ENCODE assay signal across 8 cellular contexts in the genomic region with DNA sequence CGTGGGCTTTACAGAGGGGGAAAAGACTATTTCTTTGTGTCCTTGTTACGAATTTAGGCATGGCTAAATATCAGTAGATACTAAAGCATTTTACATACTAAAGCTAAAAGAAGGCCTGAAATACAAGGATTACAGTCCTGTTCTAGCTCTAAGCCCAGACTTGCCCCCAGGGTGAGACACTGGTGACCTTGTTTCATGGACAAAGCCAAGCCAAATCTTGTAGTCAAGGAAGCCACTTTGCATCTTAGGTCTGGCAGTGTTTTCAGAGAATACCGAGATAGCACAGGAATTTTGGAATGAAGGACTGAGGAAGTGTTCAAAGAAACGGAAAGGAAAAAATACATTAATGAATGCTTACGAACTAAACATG. TPM values are rescaled to one million over a fixed set of nuclear protein-coding genes. Genes with fewer than 3 reads are reported as not detected.
A peak's percentile ranks its signal among the peaks of the same experiment; 100 is the strongest.
DNase-seq lines count a peak whose midpoint lies in the region; ATAC-seq and TF ChIP-seq lines count a peak whose summit lies in the region.

No MANE protein-coding gene starts in this region.

- H3K4me3 ChIP-seq in CD8-positive, alpha-beta T cell (ENCODE audit: low read depth, low read length): peak overlapping the region; percentile 96
- H3K4me3 ChIP-seq in OCI-LY3 (ENCODE audit: low read length) (peak overlapping the region; percentile 87), endocrine pancreas (ENCODE audit: control insufficient read depth, insufficient read depth, low read length) (peak overlapping the region; percentile 65), neuron (ENCODE audit: low read length) (peak overlapping the region; percentile 82)

- H3K9me3 ChIP-seq in CD8-positive, alpha-beta T cell (ENCODE audit: low read length): no peaks in the 10 kb centered on the region
- H3K9me3 ChIP-seq in OCI-LY3 (ENCODE audit: insufficient read depth, low read length): no peaks in the 10 kb centered on the region
- H3K9me3 ChIP-seq in endocrine pancreas (ENCODE audit: control insufficient read depth, low read length): no peaks in the 10 kb centered on the region
- H3K9me3 ChIP-seq in neuron (ENCODE audit: low read length): no peaks in the 10 kb centered on the region

- peaks cover 38% of the 10 kb centered on the region for H3K4me1 ChIP-seq in CD8-positive, alpha-beta T cell (ENCODE audit: insufficient read depth, low read length)
- H3K4me1 ChIP-seq in OCI-LY3 (ENCODE audit: low read length) (peaks cover 27% of the 10 kb centered on the region), endocrine pancreas (ENCODE audit: control insufficient read depth, insufficient read depth, low read length) (peaks cover 20% of the 10 kb centered on the region), neuron (ENCODE audit: insufficient read depth, low read length) (peaks cover 25% of the 10 kb centered on the region)

- H3K27me3 ChIP-seq in CD8-positive, alpha-beta T cell (ENCODE audit: insufficient read depth, low read length): no peaks in the 10 kb centered on the region
- H3K27me3 ChIP-seq in OCI-LY3 (ENCODE audit: low read depth, low read length) (no peaks in the 10 kb centered on the region), endocrine pancreas (ENCODE audit: control insufficient read depth, insufficient read depth, low read length) (no peaks in the 10 kb centered on the region), neuron (ENCODE audit: insufficient read depth, low read length) (no peaks in the 10 kb centered on the region)

- peak overlapping the region; percentile 67 for H2AFZ ChIP-seq in OCI-LY3 (ENCODE audit: low read depth, low read length)
- peak overlapping the region; percentile 75 for H2AFZ ChIP-seq in neuron (ENCODE audit: low read depth, low read length)

- H4K20me1 ChIP-seq in OCI-LY3 (ENCODE audit: insufficient read depth, low read length): peaks cover 33% of the 10 kb centered on the region

- H3K9me3 Mint-ChIP-seq in CD8-positive, alpha-beta T cell: no peaks in the 10 kb centered on the region

- peak overlapping the region; percentile 98 for H3K4me2 ChIP-seq in OCI-LY3 (ENCODE audit: low read length)

- peaks cover 26% of the 10 kb centered on the region for H3K36me3 Mint-ChIP-seq in CD8-positive, alpha-beta T cell

- peaks cover 48% of the 10 kb centered on the region for H3K79me2 ChIP-seq in OCI-LY3 (ENCODE audit: low read length)

- intact Hi-C loops in CD8-positive, alpha-beta T cell (cut with DNase I, micrococcal nuclease): loop anchor here (1.0 to 5.0 kb wide), 11 partner anchors 9 to 538 kb away; partner anchors contain the start of genes NUP54 (in 2 of the 2), RCHY1 (in 2 of the 2), THAP6 (in 2 of the 2) and USO1 (in 2 of the 2)

- H3K36me3 ChIP-seq in CD8-positive, alpha-beta T cell (ENCODE audit: insufficient read depth, low read length): no peaks in the 10 kb centered on the region
- no peaks in the 10 kb centered on the region for H3K36me3 ChIP-seq in OCI-LY3 (replicated peaks; ENCODE audit: low read depth, low read length)
- H3K36me3 ChIP-seq in endocrine pancreas (ENCODE audit: control insufficient read depth, insufficient read depth, low read length): no peaks in the 10 kb centered on the region
- peaks cover 4% of the 10 kb centered on the region for H3K36me3 ChIP-seq in neuron (ENCODE audit: insufficient read depth, low read length)

- no peak for DNase-seq in CD8-positive, alpha-beta T cell
- DNase-seq in T-helper 9 cell: no peak
- no peak for DNase-seq in NCI-H2196 treated with DMSO at 0.1 percent for 48 hours (lab: John Stamatoyannopoulos, UW; ENCODE audit: unreplicated experiment)
- no peak for DNase-seq in activated CD8-positive, alpha-beta memory T cell treated with anti-CD3 and anti-CD28 coated beads, Interleukin-2, amount 50 U/mL, for 4 hours
- DNase-seq in activated CD8-positive, alpha-beta memory T cell treated with anti-CD3 and anti-CD28 coated beads, Interleukin-2, amount 50 U/mL, for 48 hours: no peak

- H3K27ac Mint-ChIP-seq in CD8-positive, alpha-beta T cell: peak overlapping the region; percentile 98

- peak overlapping the region; percentile 99 for H3K4me3 Mint-ChIP-seq in CD8-positive, alpha-beta T cell

- H3K9ac ChIP-seq in OCI-LY3 (ENCODE audit: low read length) (peak overlapping the region; percentile 88), endocrine pancreas (ENCODE audit: control insufficient read depth, insufficient read depth, low read length) (peak overlapping the region; percentile 16)

- peak overlapping the region; percentile 94 for H3K27ac ChIP-seq in CD8-positive, alpha-beta T cell (ENCODE audit: low read depth, low read length)
- peak overlapping the region; percentile 85 for H3K27ac ChIP-seq in OCI-LY3 (ENCODE audit: low read length)

- no peak for TF ChIP-seq CTCF in CD8-positive, alpha-beta T cell (IDR thresholded peaks at IDR 0.05)
- TF ChIP-seq CTCF in OCI-LY3 (IDR thresholded peaks at IDR 0.05; ENCODE audit: low read depth, low read length): no peak

- ATAC-seq in CD8-positive, alpha-beta T cell: no peak

- POLR2A ChIA-PET in CD8-positive, alpha-beta T cell (lab: Charles Lee): interaction anchor here (0.7 to 7.9 kb wide), 14 partner anchors 9 to 266 kb away, joined by 3 to 95 read pairs (median 4); partner anchors contain the start of genes NAAA, RCHY1, THAP6 and USO1

- H3K27me3 Mint-ChIP-seq in CD8-positive, alpha-beta T cell (ENCODE audit: low read depth): no peaks in the 10 kb centered on the region

- H3K4me1 Mint-ChIP-seq in CD8-positive, alpha-beta T cell (ENCODE audit: low read depth): peaks cover 36% of the 10 kb centered on the region

- CTCF ChIA-PET in CD8-positive, alpha-beta T cell (lab: Charles Lee): interaction anchor here (4.6 kb wide), 1 partner anchor 50 kb away, joined by 24 read pairs; the partner anchor contains the start of gene USO1

RNA-seq across cellular contexts. Expression of gene G3BP2, which starts 0.7 kb away (rescaled TPM):
- total RNA-seq in CD8-positive, alpha-beta T cell: 100 to 1,000 TPM; 410 TPM

RNA-seq across cellular contexts. Expression of gene CDKL2, which starts 43.6 kb away (rescaled TPM):
- 1 to 10 TPM in 1 of 2 experiments, under 1 TPM in 1; 0.89 to 1.4 TPM for total RNA-seq in CD8-positive, alpha-beta T cell

RNA-seq across cellular contexts. Expression of gene USO1, which starts 50.4 kb away (rescaled TPM):
- 10 to 100 TPM in 1 of 2 experiments, 1 to 10 TPM in 1; 9.8 to 10.2 TPM for total RNA-seq in CD8-positive, alpha-beta T cell
